ENCODE assay signal across 12 cellular contexts in genomic region chr20:44068311-44068710, GRCh38.
DNase-seq lines count a peak whose midpoint lies in the region; ATAC-seq and TF ChIP-seq lines count a peak whose summit lies in the region.
"Had no signal": no experiment of that assay in that cellular context is flagged by ENCODE, and none has a peak within 500 bp of the region (broad histone marks: within the 10 kb centered on the region; RNA-seq: fewer than 3 reads in every experiment).

No MANE protein-coding gene starts in this region.

- intact Hi-C loops in activated T-helper 1 cell treated with anti-CD3 and anti-CD28 coated beads, Interleukin-12 subunit alpha, Interleukin-12 subunit beta, Interleukin-2, Interleukin-4 antibody, amounts not matched to agents 30 ng/mL and 10 ng/mL and 1 ng/mL, durations not matched to agents 14 hours and 24 hours and 36 hours (cut with micrococcal nuclease) = loop anchor here (5.0 kb wide), 1 partner anchor 141 kb away; no protein-coding TSS in a partner anchor

- H3K36me3 Mint-ChIP-seq in activated T-helper 1 cell treated with anti-CD3 and anti-CD28 coated beads, Interleukin-12 subunit alpha, Interleukin-12 subunit beta, Interleukin-2, Interleukin-4 antibody, amounts not matched to agents 30 ng/mL and 10 ng/mL and 1 ng/mL, durations not matched to agents 14 hours and 24 hours and 36 hours (ENCODE audit: low read depth) = peaks cover 1% of the 10 kb centered on the region
- no peaks in the 10 kb centered on the region for H3K36me3 Mint-ChIP-seq in neural progenitor cell

- H3K4me3 Mint-ChIP-seq in activated T-helper 1 cell treated with anti-CD3 and anti-CD28 coated beads, Interleukin-12 subunit alpha, Interleukin-12 subunit beta, Interleukin-2, Interleukin-4 antibody, amounts not matched to agents 30 ng/mL and 10 ng/mL and 1 ng/mL, durations not matched to agents 14 hours and 24 hours and 36 hours = no peak overlapping the region
- H3K4me3 Mint-ChIP-seq in neural progenitor cell = no peak overlapping the region

- H3K4me2 ChIP-seq in neural progenitor cell = no peak overlapping the region

- H2AFZ ChIP-seq in neural progenitor cell (replicated peaks) = no peak overlapping the region

- H3K4me1 Mint-ChIP-seq in activated T-helper 1 cell treated with anti-CD3 and anti-CD28 coated beads, Interleukin-12 subunit alpha, Interleukin-12 subunit beta, Interleukin-2, Interleukin-4 antibody, amounts not matched to agents 30 ng/mL and 10 ng/mL and 1 ng/mL, durations not matched to agents 14 hours and 24 hours and 36 hours (ENCODE audit: low read depth) = peaks cover 58% of the 10 kb centered on the region
- H3K4me1 Mint-ChIP-seq in neural progenitor cell = peaks cover 6% of the 10 kb centered on the region

- no peaks in the 10 kb centered on the region for H3K27me3 ChIP-seq in neural progenitor cell
- H3K27me3 ChIP-seq: gastrocnemius medialis had no signal

- H3K27ac Mint-ChIP-seq in activated T-helper 1 cell treated with anti-CD3 and anti-CD28 coated beads, Interleukin-12 subunit alpha, Interleukin-12 subunit beta, Interleukin-2, Interleukin-4 antibody, amounts not matched to agents 30 ng/mL and 10 ng/mL and 1 ng/mL, durations not matched to agents 14 hours and 24 hours and 36 hours = peak overlapping the region; percentile 29
- no peak overlapping the region for H3K27ac Mint-ChIP-seq in neural progenitor cell

- no peaks in the 10 kb centered on the region for H3K9me3 ChIP-seq in neural progenitor cell (ENCODE audit: low read depth)
- H3K9me3 ChIP-seq: gastrocnemius medialis, mucosa of descending colon had no signal

- ATAC-seq in GM21526 (IDR thresholded peaks at IDR 0.05; ENCODE audit: low FRiP score, unreplicated experiment) = no peak
- ATAC-seq: gastrocnemius medialis had no signal

- no peaks in the 10 kb centered on the region for H3K4me1 ChIP-seq in neural progenitor cell
- H3K4me1 ChIP-seq: gastrocnemius medialis had no signal

- H3K36me3 ChIP-seq in neural progenitor cell = no peaks in the 10 kb centered on the region
- H3K36me3 ChIP-seq: gastrocnemius medialis had no signal

- no peak overlapping the region for H3K4me3 ChIP-seq in neural progenitor cell
- H3K4me3 ChIP-seq: gastrocnemius medialis, mucosa of descending colon had no signal

- no peak overlapping the region for H3K27ac ChIP-seq in neural progenitor cell
- H3K27ac ChIP-seq: gastrocnemius medialis had no signal

- H3K9me3 Mint-ChIP-seq in activated T-helper 1 cell treated with anti-CD3 and anti-CD28 coated beads, Interleukin-12 subunit alpha, Interleukin-12 subunit beta, Interleukin-2, Interleukin-4 antibody, amounts not matched to agents 30 ng/mL and 10 ng/mL and 1 ng/mL, durations not matched to agents 14 hours and 24 hours and 36 hours = no peaks in the 10 kb centered on the region
- H3K9me3 Mint-ChIP-seq in neural progenitor cell = no peaks in the 10 kb centered on the region

- no peaks in the 10 kb centered on the region for H4K20me1 ChIP-seq in neural progenitor cell (ENCODE audit: low read depth)

- no peaks in the 10 kb centered on the region for H3F3A ChIP-seq in neural progenitor cell (ENCODE audit: low read depth)

- no peaks in the 10 kb centered on the region for H3K79me2 ChIP-seq in neural progenitor cell (ENCODE audit: low read depth)

- DNase-seq in activated CD8-positive, alpha-beta memory T cell treated with anti-CD3 and anti-CD28 coated beads, Interleukin-2, amount 50 U/mL, for 48 hours = peak; percentile 53
- no peak for DNase-seq in activated CD8-positive, alpha-beta memory T cell treated with anti-CD3 and anti-CD28 coated beads, Interleukin-2, amount 50 U/mL, for 4 hours
- DNase-seq in activated T-helper 1 cell treated with anti-CD3 and anti-CD28 coated beads, Interleukin-12 subunit alpha, Interleukin-12 subunit beta, Interleukin-2, Interleukin-4 antibody, amounts not matched to agents 30 ng/mL and 10 ng/mL and 1 ng/mL, durations not matched to agents 14 hours and 24 hours and 36 hours (ENCODE audit: low spot score) = no peak
- peak; percentile 16 for DNase-seq in neural progenitor cell (ENCODE audit: low spot score)
- DNase-seq in activated CD4-positive, CD25-positive, alpha-beta regulatory T cell (lab: John Stamatoyannopoulos, UW) = no peak
- no peak for DNase-seq in amniotic stem cell (lab: John Stamatoyannopoulos, UW)
- DNase-seq: effector CD4-positive, alpha-beta T cell; gastrocnemius medialis; mucosa of descending colon; stimulated activated CD4-positive, alpha-beta T cell treated with anti-CD3 and anti-CD28 coated beads, Interleukin-2, amount 100 ng/mL, for 48 hours had no signal

- TF ChIP-seq CTCF in GM12874 (IDR thresholded peaks at IDR 0.05; ENCODE audit: insufficient read depth, low read depth, low read length) (peak; percentile 28; the same call in 1 of the 2 replicates), neural progenitor cell (IDR thresholded peaks at IDR 0.05) (peak; percentile 7)

- no peak overlapping the region for H3K9ac ChIP-seq in neural progenitor cell

- peaks cover 6% of the 10 kb centered on the region for H3K27me3 Mint-ChIP-seq in activated T-helper 1 cell treated with anti-CD3 and anti-CD28 coated beads, Interleukin-12 subunit alpha, Interleukin-12 subunit beta, Interleukin-2, Interleukin-4 antibody, amounts not matched to agents 30 ng/mL and 10 ng/mL and 1 ng/mL, durations not matched to agents 14 hours and 24 hours and 36 hours (ENCODE audit: insufficient read depth)
- H3K27me3 Mint-ChIP-seq in neural progenitor cell (ENCODE audit: insufficient read depth, low read depth) = peaks cover 9% of the 10 kb centered on the region

Comparison
In these comparisons a context has a peak if more than half of its experiments do, and no peak if none do; other contexts are left out.
1. DNase-seq: peak in activated CD8-positive, alpha-beta memory T cell treated with anti-CD3 and anti-CD28 coated beads, Interleukin-2, amount 50 U/mL, for 48 hours (single experiment) and neural progenitor cell (single experiment); none in activated CD8-positive, alpha-beta memory T cell treated with anti-CD3 and anti-CD28 coated beads, Interleukin-2, amount 50 U/mL, for 4 hours (single experiment), activated T-helper 1 cell treated with anti-CD3 and anti-CD28 coated beads, Interleukin-12 subunit alpha, Interleukin-12 subunit beta, Interleukin-2, Interleukin-4 antibody, amounts not matched to agents 30 ng/mL and 10 ng/mL and 1 ng/mL, durations not matched to agents 14 hours and 24 hours and 36 hours (single experiment), activated CD4-positive, CD25-positive, alpha-beta regulatory T cell (0 of 4) and amniotic stem cell (single experiment).